Comparison of ENCODE assay signal across 8 cellular contexts in the genomic region with DNA sequence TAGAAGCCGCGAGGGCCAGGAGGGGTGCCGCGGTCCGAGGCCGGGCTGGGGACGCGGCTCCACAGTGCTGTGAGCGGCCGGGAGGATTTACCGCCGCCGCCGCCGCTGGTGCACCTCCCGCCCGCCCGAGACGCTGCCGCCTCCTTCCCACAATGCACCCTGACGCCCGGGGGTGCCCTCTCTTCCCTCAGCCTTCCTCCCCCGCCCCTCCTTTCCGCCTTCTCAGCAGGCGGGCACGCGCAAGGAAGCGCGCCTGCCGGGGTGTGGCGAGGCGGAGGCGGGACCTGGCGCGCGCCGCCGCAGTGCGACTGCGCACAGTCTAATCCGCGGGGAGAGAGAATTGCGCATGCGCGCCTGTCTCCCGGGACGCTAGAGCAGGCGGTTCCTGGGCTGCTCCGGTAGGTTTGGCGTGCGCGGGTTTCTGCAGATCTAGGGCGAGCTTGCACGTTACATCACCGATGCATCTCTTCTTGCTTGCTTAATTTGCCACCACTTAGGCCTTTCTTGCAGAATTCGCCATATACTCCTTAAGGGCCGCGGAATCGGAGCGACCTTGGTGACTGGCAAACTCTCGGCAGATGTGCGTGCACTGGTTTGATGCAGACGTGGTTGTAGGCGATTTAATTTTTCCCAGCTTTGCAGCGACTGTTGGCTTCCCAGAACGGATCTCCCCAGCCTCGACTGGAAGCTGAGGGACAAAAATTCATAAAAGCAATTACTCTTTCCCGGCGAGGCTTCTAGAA. TPM values are rescaled to one million over a fixed set of nuclear protein-coding genes. Genes with fewer than 3 reads are reported as not detected.
A peak's percentile ranks its signal among the peaks of the same experiment; 100 is the strongest.
DNase-seq lines count a peak whose midpoint lies in the region; ATAC-seq lines count a peak whose summit lies in the region.

Gene GVQW3, plus strand, starts transcription at position 347 of the 743 bp plus-strand sequence. CDS start 506 bp downstream, outside the sequence.
Gene THAP12, minus strand, starts transcription at position 156 of the 743 bp plus-strand sequence. CDS start 296 bp downstream, outside the sequence.

- H3K4me1 ChIP-seq in HUES6 (ENCODE audit: control insufficient read depth, insufficient read depth, low read length): peaks cover 19% of the 10 kb centered on the region
- H3K4me1 ChIP-seq in NT2/D1 (ENCODE audit: insufficient read depth, insufficient read length): peaks cover 4% of the 10 kb centered on the region
- H3K4me1 ChIP-seq in mononuclear cell (ENCODE audit: insufficient read depth, low read length): peaks cover 48% of the 10 kb centered on the region

- H3K4me3 ChIP-seq in HUES6 (ENCODE audit: low read depth, low read length) (peak within 1 kb of the TSS; percentile 81), NT2/D1 (ENCODE audit: insufficient read length, low read depth) (peak within 1 kb of the TSS; percentile 80), mononuclear cell (ENCODE audit: low read length) (peak within 1 kb of the TSS; percentile 53)

- H3K36me3 ChIP-seq in HUES6 (ENCODE audit: control insufficient read depth, insufficient read depth, low read length): no peaks in the 10 kb centered on the region
- H3K36me3 ChIP-seq in NT2/D1 (ENCODE audit: insufficient read depth, insufficient read length, low read length): peaks cover 11% of the 10 kb centered on the region

- peak within 1 kb of the TSS; percentile 65 for H3K9ac ChIP-seq in HUES6 (ENCODE audit: low read length)
- peak within 1 kb of the TSS; percentile 82 for H3K9ac ChIP-seq in NT2/D1 (ENCODE audit: insufficient read length, low read depth)

- H3K27me3 ChIP-seq in HUES6 (ENCODE audit: control insufficient read depth, insufficient read depth, low read length) (no peaks in the 10 kb centered on the region), NT2/D1 (ENCODE audit: insufficient read depth, insufficient read length) (peaks cover 2% of the 10 kb centered on the region), mononuclear cell (ENCODE audit: insufficient read depth, low read length) (no peaks in the 10 kb centered on the region)

- H3K27ac ChIP-seq in HUES6 (ENCODE audit: low read depth, low read length): no peak within 1 kb of the TSS

- peak; percentile 71 for ATAC-seq in GM21447 (IDR thresholded peaks at IDR 0.05; ENCODE audit: unreplicated experiment)

- H3K9me3 ChIP-seq in HUES6 (ENCODE audit: control insufficient read depth, insufficient read depth, low read depth, low read length) (no peaks in the 10 kb centered on the region), NT2/D1 (ENCODE audit: insufficient read depth, low read length) (peaks cover 4% of the 10 kb centered on the region; the same call in 1 of the 2 replicates), mononuclear cell (ENCODE audit: low read depth, low read length) (no peaks in the 10 kb centered on the region)

- DNase-seq in DMS 273 treated with DMSO at 0.1 percent for 48 hours (lab: John Stamatoyannopoulos, UW) (peak; percentile 87), NT2/D1 (ENCODE audit: low read depth, low spot score) (peak; percentile 96), epidermal melanocyte (ENCODE audit: insufficient read length, low spot score) (peak; percentile 97)
- DNase-seq in activated CD8-positive, alpha-beta memory T cell treated with anti-CD3 and anti-CD28 coated beads, Interleukin-2, amount 50 U/mL, for 4 hours: peak; percentile 96
- DNase-seq in stimulated activated CD8-positive, alpha-beta memory T cell treated with anti-CD3 and anti-CD28 coated beads, Interleukin-2, amount 100 ng/mL, for 48 hours (ENCODE audit: low read depth in 2 of 2): peak; percentile 93 to 95

RNA-seq across cellular contexts. Expression of gene GVQW3, which starts in this region (rescaled TPM):
- total RNA-seq in mononuclear cell: 1.7 TPM

RNA-seq across cellular contexts. Expression of gene THAP12, which starts in this region (rescaled TPM):
- total RNA-seq in mononuclear cell: 87.3 TPM
